9 cellular contexts compared by ENCODE assay signal in the genomic region with DNA sequence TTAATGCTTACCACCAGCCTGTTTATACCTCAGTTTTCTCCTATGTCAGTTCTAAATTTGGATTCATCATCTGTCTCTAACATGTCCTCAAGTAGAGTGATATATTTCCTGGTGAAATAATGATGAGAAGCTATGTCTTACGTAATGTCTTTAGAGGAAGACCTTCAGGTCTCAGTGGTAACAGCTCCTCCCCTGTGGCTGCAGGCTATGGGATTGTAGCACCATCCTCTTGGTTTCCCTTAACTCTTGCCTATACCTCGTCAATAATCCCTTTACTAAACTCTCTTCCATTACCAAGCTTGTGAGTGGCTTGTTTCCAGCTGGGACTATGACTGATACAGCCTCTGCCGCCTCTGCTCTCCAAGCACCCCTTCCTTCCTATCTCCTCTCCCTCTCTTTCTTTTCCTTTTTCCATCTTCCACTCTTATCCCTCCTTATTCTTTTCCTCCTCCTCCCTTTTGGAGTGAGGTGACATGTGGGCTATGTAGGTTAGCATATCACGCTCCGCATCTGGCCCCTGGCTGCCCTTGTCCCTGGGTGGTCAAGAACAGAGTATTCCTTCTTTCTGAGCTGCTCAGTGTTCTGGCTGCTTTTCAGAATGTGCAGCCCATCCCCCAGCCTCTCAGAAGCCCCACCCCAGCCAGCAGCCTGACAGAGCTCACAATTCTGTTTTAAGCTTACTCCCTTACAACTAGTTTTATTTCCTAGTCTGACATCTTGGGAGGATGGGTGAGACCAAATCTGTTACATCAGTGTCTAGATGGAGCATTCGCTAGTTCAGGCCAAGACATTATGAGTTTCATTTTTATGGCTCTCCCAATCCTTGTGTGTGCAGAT.
DNase-seq lines count a peak whose midpoint lies in the region; ATAC-seq and TF ChIP-seq lines count a peak whose summit lies in the region.
"Had no signal": no experiment of that assay in that cellular context is flagged by ENCODE, and none has a peak within 500 bp of the region (broad histone marks: within the 10 kb centered on the region; RNA-seq: fewer than 3 reads in every experiment).

No MANE protein-coding gene starts in this region.

- intact Hi-C loops in body of pancreas (cut with DNase I): no loop called here
- intact Hi-C loops in thyroid gland (cut with DNase I): no loop called here

- H3K27ac ChIP-seq in body of pancreas (peak overlapping the region; percentile 52 to 87 (median 70)), liver (ENCODE audit: low read depth in 1 of 2, low read length in 2 of 2) (peak overlapping the region; percentile 26 to 78), thyroid gland (peak overlapping the region; percentile 87 to 95 (median 94)), foreskin keratinocyte (no peak overlapping the region)

- H3K27me3 ChIP-seq in body of pancreas (no peaks in the 10 kb centered on the region), liver (ENCODE audit: control insufficient read depth in 4 of 4, insufficient read depth in 4 of 4, low read length in 3 of 4) (no peaks in the 10 kb centered on the region), thyroid gland (no peaks in the 10 kb centered on the region), foreskin keratinocyte (no peaks in the 10 kb centered on the region)

- TF ChIP-seq CTCF in body of pancreas (IDR thresholded peaks at IDR 0.05): no peak
- no peak for TF ChIP-seq CTCF in liver (IDR thresholded peaks at IDR 0.05; ENCODE audit: low read depth, low read length, missing input control)
- TF ChIP-seq CTCF in thyroid gland (IDR thresholded peaks at IDR 0.05): no peak
- no peak for TF ChIP-seq CTCF in foreskin keratinocyte (conservative IDR thresholded peaks at IDR 0.05)

- DNase-seq in NCI-H1417 (lab: John Stamatoyannopoulos, UW) (peak; percentile 14 to 90 (median 69)), body of pancreas (peak; percentile 56 to 74 (median 68)), thyroid gland (peak; percentile 91 to 92), foreskin keratinocyte (no peak)
- DNase-seq: activated CD4-positive, alpha-beta T cell treated with anti-CD3 and anti-CD28 coated beads for 48 hours had no signal

- ATAC-seq in body of pancreas (peak; percentile 72), GM18519 (IDR thresholded peaks at IDR 0.05; ENCODE audit: low FRiP score, unreplicated experiment) (no peak), foreskin keratinocyte (no peak), GM21576 (IDR thresholded peaks at IDR 0.05; ENCODE audit: unreplicated experiment) (no peak), HG02588 (IDR thresholded peaks at IDR 0.05; ENCODE audit: unreplicated experiment) (no peak)

- peak in 1 of 3 donors; percentile 12 for TF ChIP-seq POLR2A in body of pancreas (IDR thresholded peaks at IDR 0.05)
- TF ChIP-seq POLR2A in thyroid gland (IDR thresholded peaks at IDR 0.05): peak in 1 of 2 donors; percentile 65

- WGBS in body of pancreas, 2 donors: 17 to 22% methylated on average over 6 of the region's 6 CpGs
- 20% methylated on average over 6 of the region's 6 CpGs for WGBS in liver
- 18 to 29% methylated on average over 6 of the region's 6 CpGs for WGBS in thyroid gland, 2 donors

- no peak for TF ChIP-seq RAD21 in liver (IDR thresholded peaks at IDR 0.05)

- H3K4me3 ChIP-seq in body of pancreas (no peak overlapping the region), liver (ENCODE audit: low read depth in 1 of 3, low read length in 3 of 3) (no peak overlapping the region), thyroid gland (replicated peaks in 1 of 3) (no peak overlapping the region)

- no peaks in the 10 kb centered on the region for H3K9me3 ChIP-seq in body of pancreas
- no peaks in the 10 kb centered on the region for H3K9me3 ChIP-seq in liver (ENCODE audit: control insufficient read depth in 4 of 4, low read length in 3 of 4)
- no peaks in the 10 kb centered on the region for H3K9me3 ChIP-seq in thyroid gland

- H3K36me3 ChIP-seq in body of pancreas (replicated peaks in 1 of 2; ENCODE audit: insufficient read depth in 1 of 2, low read depth in 2 of 2) (no peaks in the 10 kb centered on the region), liver (ENCODE audit: control insufficient read depth in 4 of 4, insufficient read depth in 3 of 4, low read depth in 1 of 4, low read length in 3 of 4) (no peaks in the 10 kb centered on the region), thyroid gland (no peaks in the 10 kb centered on the region)

- no peak overlapping the region for H3K9ac ChIP-seq in liver (ENCODE audit: low read depth in 1 of 2, low read length in 2 of 2)

- H3K4me1 ChIP-seq in body of pancreas: peaks cover 40% of the 10 kb centered on the region
- peaks cover 7 to 44% (median 42%) of the 10 kb centered on the region in 4 donors for H3K4me1 ChIP-seq in liver (ENCODE audit: control insufficient read depth in 4 of 4, insufficient read depth in 4 of 4, low read length in 3 of 4)
- peaks cover 23 to 46% of the 10 kb centered on the region in 2 donors for H3K4me1 ChIP-seq in thyroid gland
- no peaks in the 10 kb centered on the region for H3K4me1 ChIP-seq in foreskin keratinocyte

TF ChIP-seq in liver, 16 proteins besides CTCF, POLR2A, EP300 and RAD21:
- TF ChIP-seq JUND (IDR thresholded peaks at IDR 0.05) (peak in 1 of 2 donors; percentile 6), TAF1 (conservative IDR thresholded peaks at IDR 0.05) (peak; percentile 25), NR2F2 (IDR thresholded peaks at IDR 0.05) (peak; percentile 10), YY1 (IDR thresholded peaks at IDR 0.05) (no peak)

Comparison
In these comparisons a context has a peak if more than half of its experiments do, and no peak if none do; other contexts are left out.
1. DNase-seq: peak in NCI-H1417 (3 of 3), body of pancreas (4 of 4) and thyroid gland (2 of 2); none in foreskin keratinocyte (0 of 2).